Comparison of ENCODE assay signal across 8 cellular contexts in genomic region chr10:122648599-122649428, GRCh38. TPM values are rescaled to one million over a fixed set of nuclear protein-coding genes. Genes with fewer than 3 reads are reported as not detected.
A peak's percentile ranks its signal among the peaks of the same experiment; 100 is the strongest.
DNase-seq lines count a peak whose midpoint lies in the region; ATAC-seq and TF ChIP-seq lines count a peak whose summit lies in the region.

No MANE protein-coding gene starts in this region.

- intact Hi-C loops in mucosa of descending colon (cut with DNase I, micrococcal nuclease): loop anchor here in 1 of 2 donors (5.0 kb wide), 1 partner anchor 53 kb away; no protein-coding TSS in a partner anchor

- H3K9me3 ChIP-seq in mucosa of descending colon: no peaks in the 10 kb centered on the region

- no peaks in the 10 kb centered on the region for H3K4me1 ChIP-seq in mucosa of descending colon (ENCODE audit: low read depth)

- H3K36me3 ChIP-seq in mucosa of descending colon (ENCODE audit: low read depth): no peaks in the 10 kb centered on the region

- peak; percentile 58 for TF ChIP-seq CTCF in mucosa of descending colon (IDR thresholded peaks at IDR 0.05)

- H3K4me3 ChIP-seq in mucosa of descending colon: no peak overlapping the region

- ATAC-seq in SK-N-SH treated with all-trans-retinoic acid at 6 μM for 48 hours (peak; percentile 81), esophagus mucosa (peak; percentile 51), mucosa of descending colon (peak; percentile 72)

- DNase-seq in NCI-H2171 treated with DMSO at 0.1 percent for 48 hours (lab: John Stamatoyannopoulos, UW) (peak; percentile 35), NCI-H2171 (lab: John Stamatoyannopoulos, UW) (no peak), HuH-7.5 (ENCODE audit: low spot score) (peak; percentile 24), mucosa of descending colon (peak in 2 of 3 donors; percentile 35 to 63), T-helper 9 cell (no peak), OCI-M2 (lab: John Stamatoyannopoulos, UW; ENCODE audit: unreplicated experiment) (no peak)

TF ChIP-seq in SK-N-SH treated with all-trans-retinoic acid at 6 μM for 48 hours, 23 proteins besides CTCF, POLR2A, EP300 and RAD21:
- TF ChIP-seq ZNF70 (CRISPR knock-in tag; IDR thresholded peaks at IDR 0.05) (no peak), TCF4 (CRISPR knock-in tag; IDR thresholded peaks at IDR 0.05; ENCODE audit: borderline replicate concordance) (no peak), ARNTL (CRISPR knock-in tag; IDR thresholded peaks at IDR 0.05; ENCODE audit: borderline replicate concordance, low read depth) (no peak), TSHZ2 (CRISPR knock-in tag; IDR thresholded peaks at IDR 0.05) (no peak), CSDC2 (CRISPR knock-in tag; IDR thresholded peaks at IDR 0.05) (no peak), ESRRG (CRISPR knock-in tag; IDR thresholded peaks at IDR 0.05) (no peak), TOX (CRISPR knock-in tag; IDR thresholded peaks at IDR 0.05; ENCODE audit: borderline replicate concordance) (no peak), POU6F1 (CRISPR knock-in tag; IDR thresholded peaks at IDR 0.05; ENCODE audit: borderline replicate concordance, low read depth) (no peak), PPARA (CRISPR knock-in tag; IDR thresholded peaks at IDR 0.05; ENCODE audit: borderline replicate concordance) (no peak), ZNF8 (CRISPR knock-in tag; IDR thresholded peaks at IDR 0.05) (no peak), ZC3H10 (CRISPR knock-in tag; IDR thresholded peaks at IDR 0.05) (no peak), ISL1 (CRISPR knock-in tag; IDR thresholded peaks at IDR 0.05) (no peak), OSR1 (CRISPR knock-in tag; IDR thresholded peaks at IDR 0.05) (no peak), ZFP3 (CRISPR knock-in tag; IDR thresholded peaks at IDR 0.05) (no peak), BACH2 (CRISPR knock-in tag; IDR thresholded peaks at IDR 0.05; ENCODE audit: borderline replicate concordance) (no peak), CSRNP3 (CRISPR knock-in tag; IDR thresholded peaks at IDR 0.05) (no peak), RARB (CRISPR knock-in tag; IDR thresholded peaks at IDR 0.05) (no peak)

RNA-seq across cellular contexts. Expression of gene C10orf120, which starts 50.8 kb away (rescaled TPM):
- not detected for total RNA-seq in esophagus mucosa
- not detected for total RNA-seq in mucosa of descending colon

Comparison
In these comparisons a context has a peak if more than half of its experiments do, and no peak if none do; other contexts are left out.
1. DNase-seq: peak in NCI-H2171 treated with DMSO at 0.1 percent for 48 hours (single experiment), HuH-7.5 (single experiment) and mucosa of descending colon (2 of 3); none in NCI-H2171 (single experiment), T-helper 9 cell (single experiment) and OCI-M2 (single experiment).
2. Peak in every context shown above with its lines, with median percentiles within 50 percentile points of each other: ATAC-seq.